3 cellular contexts compared by ENCODE assay signal in genomic region chr2:238066718-238067117, GRCh38. TPM values are rescaled to one million over a fixed set of nuclear protein-coding genes. Genes with fewer than 3 reads are reported as not detected.
"Had no signal": no experiment of that assay in that cellular context is flagged by ENCODE, and none has a peak within 500 bp of the region (broad histone marks: within the 10 kb centered on the region; RNA-seq: fewer than 3 reads in every experiment).

No MANE protein-coding gene starts in this region.

RNA-seq across cellular contexts. Expression of gene ESPNL, which starts 33.4 kb away (rescaled TPM):
- total RNA-seq: ascending aorta, osteocyte, Right ventricle myocardium superior had no signal
